ENCODE assay signal across 21 cellular contexts in the genomic region with DNA sequence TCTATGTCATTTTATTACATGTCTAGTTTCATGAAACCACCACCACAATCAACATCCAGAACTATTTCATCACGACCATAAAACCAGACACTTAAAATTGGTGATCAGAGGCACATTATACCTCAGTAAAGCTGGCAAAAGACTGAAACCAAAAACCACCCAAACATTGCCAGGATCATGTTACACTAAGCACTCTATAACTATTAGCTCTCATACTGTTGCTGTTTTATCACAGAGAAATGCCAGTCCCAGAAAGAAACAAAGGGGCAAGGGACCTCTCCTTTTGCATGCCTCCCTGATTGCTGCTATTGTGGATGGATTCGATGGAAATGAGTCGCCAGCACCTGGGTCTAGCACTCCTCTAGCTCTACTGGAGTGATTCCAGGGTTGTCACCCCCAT.
DNase-seq lines count a peak whose midpoint lies in the region; ATAC-seq and TF ChIP-seq lines count a peak whose summit lies in the region.
"Had no signal": no experiment of that assay in that cellular context is flagged by ENCODE, and none has a peak within 500 bp of the region (broad histone marks: within the 10 kb centered on the region; RNA-seq: fewer than 3 reads in every experiment).

No MANE protein-coding gene starts in this region.

- 66% methylated on average over 3 of the region's 3 CpGs for WGBS in SK-N-SH (ENCODE audit: low lambda C conversion rate)

- H3K27me3 ChIP-seq in SK-N-SH (ENCODE audit: insufficient read depth): no peaks in the 10 kb centered on the region
- H3K27me3 ChIP-seq: BLaER1, brain microvascular endothelial cell, esophagus squamous epithelium, MG63, upper lobe of right lung had no signal

- no peak overlapping the region for H3K4me3 Mint-ChIP-seq in WTC11
- no peak overlapping the region for H3K4me3 Mint-ChIP-seq in activated T-cell treated with anti-CD3 and anti-CD28 coated beads, Interleukin-2, amount 50 U/mL, for 72 hours
- H3K4me3 Mint-ChIP-seq: activated CD4-positive, alpha-beta T cell treated with anti-CD3 and anti-CD28 coated beads, Interleukin-2, amount 10 ng/mL, durations not matched to agents 24 days and 14 days; naive thymus-derived CD4-positive, alpha-beta T cell had no signal

- H3F3A ChIP-seq in SK-N-SH (replicated peaks; ENCODE audit: insufficient read depth): peaks cover 5% of the 10 kb centered on the region

- H3K9me3 Mint-ChIP-seq in WTC11: no peaks in the 10 kb centered on the region
- H3K9me3 Mint-ChIP-seq in activated T-cell treated with anti-CD3 and anti-CD28 coated beads, Interleukin-2, amount 50 U/mL, for 72 hours: no peaks in the 10 kb centered on the region
- H3K9me3 Mint-ChIP-seq: activated CD4-positive, alpha-beta T cell treated with anti-CD3 and anti-CD28 coated beads, Interleukin-2, amount 10 ng/mL, durations not matched to agents 24 days and 14 days had no signal

- TF ChIP-seq EP300 in SK-N-SH (IDR thresholded peaks at IDR 0.05; ENCODE audit: borderline replicate concordance in 1 of 2, low read depth in 1 of 2, low read length in 1 of 2): no peak

- H3K27me3 Mint-ChIP-seq in WTC11 (ENCODE audit: low read depth): peaks cover 14% of the 10 kb centered on the region
- peaks cover 23% of the 10 kb centered on the region for H3K27me3 Mint-ChIP-seq in activated T-cell treated with anti-CD3 and anti-CD28 coated beads, Interleukin-2, amount 50 U/mL, for 72 hours (ENCODE audit: low read depth)

- H4K20me1 ChIP-seq in SK-N-SH (ENCODE audit: insufficient read depth): no peaks in the 10 kb centered on the region
- H4K20me1 ChIP-seq: BLaER1 had no signal

- no peaks in the 10 kb centered on the region for H3K9me2 ChIP-seq in SK-N-SH

- no peak for DNase-seq in SK-N-SH
- peak; percentile 24 for DNase-seq in NCI-H2081 treated with DMSO at 0.1 percent for 48 hours (lab: John Stamatoyannopoulos, UW)
- peak; percentile 86 for DNase-seq in NCI-H748 (lab: John Stamatoyannopoulos, UW; ENCODE audit: unreplicated experiment)
- no peak for DNase-seq in WTC11 (ENCODE audit: low spot score)
- no peak for DNase-seq in stimulated activated naive CD8-positive, alpha-beta T cell treated with anti-CD3 and anti-CD28 coated beads, Interleukin-15, Interleukin-2, amounts not matched to agents 100 U/mL and 50 U/mL, for 24 hours
- DNase-seq in activated CD4-positive, alpha-beta T cell treated with anti-CD3 and anti-CD28 coated beads for 4 hours: no peak
- no peak for DNase-seq in activated T-cell treated with anti-CD3 and anti-CD28 coated beads, Interleukin-2, amount 50 U/mL, for 72 hours
- DNase-seq: activated CD4-positive, alpha-beta T cell treated with anti-CD3 and anti-CD28 coated beads, Interleukin-2, amount 10 ng/mL, durations not matched to agents 24 days and 14 days; activated gamma-delta T cell; brain microvascular endothelial cell; esophagus squamous epithelium; IMR-90; left colon; mesendoderm; MG63; naive thymus-derived CD4-positive, alpha-beta T cell; Right ventricle myocardium superior; upper lobe of right lung had no signal

- H3K9me3 ChIP-seq in SK-N-SH: no peaks in the 10 kb centered on the region
- H3K9me3 ChIP-seq: BLaER1, esophagus squamous epithelium, MG63, upper lobe of right lung had no signal

- no peak for TF ChIP-seq RAD21 in SK-N-SH (IDR thresholded peaks at IDR 0.05; ENCODE audit: low read length)

- H3K27ac Mint-ChIP-seq in WTC11: no peak overlapping the region
- H3K27ac Mint-ChIP-seq in activated T-cell treated with anti-CD3 and anti-CD28 coated beads, Interleukin-2, amount 50 U/mL, for 72 hours: no peak overlapping the region
- H3K27ac Mint-ChIP-seq: activated CD4-positive, alpha-beta T cell treated with anti-CD3 and anti-CD28 coated beads, Interleukin-2, amount 10 ng/mL, durations not matched to agents 24 days and 14 days; naive thymus-derived CD4-positive, alpha-beta T cell had no signal

- TF ChIP-seq CTCF in SK-N-SH (IDR thresholded peaks at IDR 0.05) (no peak), WTC11 (IDR thresholded peaks at IDR 0.05) (no peak)

- ATAC-seq in SK-N-SH treated with all-trans-retinoic acid at 6 μM for 48 hours: peak; percentile 59
- ATAC-seq in WTC11: no peak; the same call in 1 of the 2 replicates
- no peak for ATAC-seq in stimulated activated naive CD8-positive, alpha-beta T cell treated with anti-CD3 and anti-CD28 coated beads, Interleukin-15, Interleukin-2, amounts not matched to agents 100 U/mL and 50 U/mL, for 24 hours
- no peak for ATAC-seq in activated T-cell treated with anti-CD3 and anti-CD28 coated beads, Interleukin-2, amount 50 U/mL, for 72 hours (replicated peaks in 1 of 2)
- ATAC-seq: naive thymus-derived CD4-positive, alpha-beta T cell; upper lobe of right lung had no signal

- no peaks in the 10 kb centered on the region for H3K36me3 ChIP-seq in SK-N-SH (replicated peaks in 1 of 2; ENCODE audit: control insufficient read depth in 1 of 2, insufficient read depth in 2 of 2, low read length in 1 of 2)
- H3K36me3 ChIP-seq: BLaER1, brain microvascular endothelial cell, esophagus squamous epithelium, MG63, upper lobe of right lung had no signal

- H3K4me1 Mint-ChIP-seq in WTC11: peaks cover 15% of the 10 kb centered on the region
- H3K4me1 Mint-ChIP-seq in activated T-cell treated with anti-CD3 and anti-CD28 coated beads, Interleukin-2, amount 50 U/mL, for 72 hours (ENCODE audit: low read depth): no peaks in the 10 kb centered on the region
- H3K4me1 Mint-ChIP-seq: activated CD4-positive, alpha-beta T cell treated with anti-CD3 and anti-CD28 coated beads, Interleukin-2, amount 10 ng/mL, durations not matched to agents 24 days and 14 days; naive thymus-derived CD4-positive, alpha-beta T cell had no signal

- H3K9ac ChIP-seq in SK-N-SH: no peak overlapping the region
- H3K9ac ChIP-seq: BLaER1 had no signal

- H3K36me3 Mint-ChIP-seq in WTC11: no peaks in the 10 kb centered on the region
- H3K36me3 Mint-ChIP-seq in activated T-cell treated with anti-CD3 and anti-CD28 coated beads, Interleukin-2, amount 50 U/mL, for 72 hours (ENCODE audit: insufficient read depth in 2 of 2): no peaks in the 10 kb centered on the region
- H3K36me3 Mint-ChIP-seq: naive thymus-derived CD4-positive, alpha-beta T cell had no signal

- peaks cover 0 to 14% of the 10 kb centered on the region in 2 experiments; a peak in 1 of 4 replicates for H3K4me1 ChIP-seq in SK-N-SH (ENCODE audit: control insufficient read depth in 1 of 2, insufficient read depth in 2 of 2, low read depth in 1 of 2, low read length in 1 of 2)
- H3K4me1 ChIP-seq: BLaER1, esophagus squamous epithelium, upper lobe of right lung had no signal

- POLR2A ChIA-PET in SK-N-SH (lab: Yijun Ruan, JAX) (no interaction called here), WTC11 (lab: Charles Lee) (no interaction called here)

- H3K4me3 ChIP-seq in SK-N-SH (ENCODE audit: low read depth in 2 of 2, low read length in 1 of 2): no peak overlapping the region
- H3K4me3 ChIP-seq: BLaER1, esophagus squamous epithelium, MG63, upper lobe of right lung had no signal

- H3K79me2 ChIP-seq in SK-N-SH (ENCODE audit: insufficient read depth): no peaks in the 10 kb centered on the region

- H3K27ac ChIP-seq in SK-N-SH (ENCODE audit: low read depth in 2 of 2, low read length in 1 of 2): no peak overlapping the region
- H3K27ac ChIP-seq: BLaER1, brain microvascular endothelial cell, esophagus squamous epithelium, HL-60, upper lobe of right lung had no signal

- H2AFZ ChIP-seq in SK-N-SH (ENCODE audit: low read depth): no peak overlapping the region

- CTCF ChIA-PET in SK-N-SH (lab: Yijun Ruan, JAX) (interaction anchor here (0.6 to 2.5 kb wide), 6 partner anchors 12 to 1328 kb away, joined by 3 to 12 read pairs (median 4); no protein-coding TSS in a partner anchor), WTC11 (lab: Charles Lee) (interaction anchor here (1.0 to 1.4 kb wide), 3 partner anchors 19 to 330 kb away, joined by 3 to 5 read pairs (median 3); no protein-coding TSS in a partner anchor)

- H3K4me2 ChIP-seq in SK-N-SH: no peak overlapping the region
- H3K4me2 ChIP-seq: BLaER1 had no signal

TF ChIP-seq in SK-N-SH treated with all-trans-retinoic acid at 6 μM for 48 hours, 23 proteins besides CTCF, POLR2A, EP300 and RAD21 (continues in another document):
- TF ChIP-seq ZFP3 (CRISPR knock-in tag; IDR thresholded peaks at IDR 0.05): no peak

TF ChIP-seq in SK-N-SH, 30 proteins besides CTCF, POLR2A, EP300 and RAD21 (continues in another document):
- no peak for TF ChIP-seq NFIC (IDR thresholded peaks at IDR 0.05; ENCODE audit: borderline replicate concordance)
- TF ChIP-seq FOXJ3 (CRISPR knock-in tag; IDR thresholded peaks at IDR 0.05): no peak
- no peak for TF ChIP-seq RCOR1 (IDR thresholded peaks at IDR 0.05; ENCODE audit: low read length)
- no peak for TF ChIP-seq TEAD4 (IDR thresholded peaks at IDR 0.05; ENCODE audit: borderline replicate concordance, insufficient read depth)
- TF ChIP-seq GABPA (IDR thresholded peaks at IDR 0.05; ENCODE audit: low read depth): no peak
- no peak for TF ChIP-seq MEF2A (IDR thresholded peaks at IDR 0.05; ENCODE audit: borderline replicate concordance, low read depth)
- no peak for TF ChIP-seq TCF12 (IDR thresholded peaks at IDR 0.05)
- TF ChIP-seq POLR2AphosphoS5 (IDR thresholded peaks at IDR 0.05; ENCODE audit: low read depth, low read length): no peak
- no peak for TF ChIP-seq NRF1 (IDR thresholded peaks at IDR 0.05; ENCODE audit: low read depth, low read length)
- TF ChIP-seq FOSL2 (IDR thresholded peaks at IDR 0.05; ENCODE audit: borderline replicate concordance, low read depth): no peak
- no peak for TF ChIP-seq RXRA (IDR thresholded peaks at IDR 0.05; ENCODE audit: borderline replicate concordance, low read depth)
- no peak for TF ChIP-seq ELF1 (IDR thresholded peaks at IDR 0.05)
- no peak for TF ChIP-seq JUND (IDR thresholded peaks at IDR 0.05)

TF ChIP-seq in WTC11, 78 proteins besides CTCF, POLR2A, EP300 and RAD21 (continues in another document):
- no peak for TF ChIP-seq ZNF671 (CRISPR knock-in tag; IDR thresholded peaks at IDR 0.05)
- TF ChIP-seq TEAD1 (CRISPR knock-in tag; IDR thresholded peaks at IDR 0.05): no peak
- TF ChIP-seq FOXP4 (CRISPR knock-in tag; IDR thresholded peaks at IDR 0.05): no peak
- TF ChIP-seq FOXK1 (CRISPR knock-in tag; IDR thresholded peaks at IDR 0.05): no peak

Comparison
In these comparisons a context has a peak if more than half of its experiments do, and no peak if none do; other contexts are left out.
1. DNase-seq: peak in NCI-H2081 treated with DMSO at 0.1 percent for 48 hours (single experiment) and NCI-H748 (single experiment); none in SK-N-SH (single experiment), WTC11 (single experiment), stimulated activated naive CD8-positive, alpha-beta T cell treated with anti-CD3 and anti-CD28 coated beads, Interleukin-15, Interleukin-2, amounts not matched to agents 100 U/mL and 50 U/mL, for 24 hours (single experiment), activated CD4-positive, alpha-beta T cell treated with anti-CD3 and anti-CD28 coated beads for 4 hours (0 of 2) and activated T-cell treated with anti-CD3 and anti-CD28 coated beads, Interleukin-2, amount 50 U/mL, for 72 hours (0 of 2).